In genomic region chrX:16138108-16138427, GRCh38 we compare ENCODE assay signal across 11 cellular contexts. TPM values are rescaled to one million over a fixed set of nuclear protein-coding genes. Genes with fewer than 3 reads are reported as not detected.
DNase-seq lines count a peak whose midpoint lies in the region; ATAC-seq, FAIRE-seq and TF ChIP-seq lines count a peak whose summit lies in the region.
"Had no signal": no experiment of that assay in that cellular context is flagged by ENCODE, and none has a peak within 500 bp of the region (broad histone marks: within the 10 kb centered on the region; RNA-seq: fewer than 3 reads in every experiment).

No MANE protein-coding gene starts in this region.

- H3K36me3 ChIP-seq in Panc1 (ENCODE audit: control insufficient read depth, insufficient read depth, low read length) (no peaks in the 10 kb centered on the region), neuronal stem cell (replicated peaks in 1 of 2; ENCODE audit: control insufficient read depth in 2 of 2, insufficient read depth in 2 of 2, low read length in 2 of 2) (no peaks in the 10 kb centered on the region)

- TF ChIP-seq POLR2A in H54 (IDR thresholded peaks at IDR 0.05; ENCODE audit: low read depth, low read length) = no peak

- H3K27me3 Mint-ChIP-seq in neural crest cell (ENCODE audit: low read depth) = no peaks in the 10 kb centered on the region

- no TSS peak for BruUV-seq in Panc1 (replicated peaks; lab: Mats Ljungman, UMichigan)

- H3K14ac ChIP-seq in neuronal stem cell (ENCODE audit: low read length) = no peak overlapping the region

- CTCF ChIA-PET in Panc1 (lab: Charles Lee) = no interaction called here

- WGBS in neuronal stem cell (ENCODE audit: extremely low coverage in 2 of 2, insufficient read length in 2 of 2, insufficient replicate concordance in 1 of 2), 2 donors = no CpG with 5 or more reads among the region's 1 CpG

- no peaks in the 10 kb centered on the region for H3K79me1 ChIP-seq in neuronal stem cell (ENCODE audit: low read depth, low read length)

- peak; percentile 19 for DNase-seq in NCI-H82 (lab: John Stamatoyannopoulos, UW)
- no peak for DNase-seq in NCI-H82 treated with DMSO at 0.1 percent for 48 hours (lab: John Stamatoyannopoulos, UW; ENCODE audit: unreplicated experiment)
- DNase-seq in HFF-Myc (ENCODE audit: extremely low read depth, low read depth) = no peak
- no peak for DNase-seq in Panc1 (ENCODE audit: low read depth, low spot score)
- DNase-seq in neural crest cell (ENCODE audit: low read depth, low spot score) = no peak
- no peak for DNase-seq in H54 (ENCODE audit: insufficient read length, low spot score)
- DNase-seq in neuronal stem cell (ENCODE audit: low spot score) = no peak
- no peak for DNase-seq in NCI-H1694 treated with DMSO at 0.1 percent for 48 hours (lab: John Stamatoyannopoulos, UW)
- DNase-seq: activated CD4-positive, alpha-beta T cell treated with anti-CD3 and anti-CD28 coated beads for 48 hours; HFFc6 had no signal

- H3K18ac ChIP-seq in neuronal stem cell (ENCODE audit: low read length) = no peak overlapping the region

- H3K9ac ChIP-seq in neuronal stem cell (ENCODE audit: low read depth, low read length, poor library complexity) = no peak overlapping the region

- no peak overlapping the region for H4K8ac ChIP-seq in neuronal stem cell (ENCODE audit: low read depth, low read length)

- no peaks in the 10 kb centered on the region for H3K9me3 ChIP-seq in Panc1 (ENCODE audit: control insufficient read depth, insufficient read depth, low read depth, low read length)
- no peaks in the 10 kb centered on the region for H3K9me3 ChIP-seq in neuronal stem cell (replicated peaks in 1 of 2; ENCODE audit: control insufficient read depth in 2 of 2, insufficient read depth in 1 of 2, low read depth in 1 of 2, low read length in 2 of 2)
- H3K9me3 ChIP-seq: mucosa of descending colon had no signal

- no peak overlapping the region for H3K23ac ChIP-seq in neuronal stem cell (ENCODE audit: low read depth, low read length, poor library complexity)

- H3K4me1 ChIP-seq in Panc1 (ENCODE audit: control insufficient read depth, insufficient read depth, low read length) = no peaks in the 10 kb centered on the region
- H3K4me1 ChIP-seq in neuronal stem cell (ENCODE audit: control insufficient read depth in 2 of 2, insufficient read depth in 1 of 2, low read depth in 1 of 2, low read length in 2 of 2) = no peaks in the 10 kb centered on the region

- no peak for ATAC-seq in Panc1
- ATAC-seq: mucosa of descending colon had no signal

- no peaks in the 10 kb centered on the region for H3K4me1 Mint-ChIP-seq in neural crest cell

- no peak overlapping the region for H4K91ac ChIP-seq in neuronal stem cell (ENCODE audit: low read depth, low read length, poor library complexity)

- H3K4me2 ChIP-seq in neuronal stem cell (ENCODE audit: insufficient read depth, low read length, poor library complexity, severe bottlenecking) = no peak overlapping the region

- H3K36me3 Mint-ChIP-seq in neural crest cell (ENCODE audit: low read depth) = no peaks in the 10 kb centered on the region

- peak; percentile 7 for TF ChIP-seq CTCF in HFF-Myc (IDR thresholded peaks at IDR 0.05; ENCODE audit: low read depth, low read length, missing control alignments)
- peak; percentile 37 for TF ChIP-seq CTCF in Panc1 (IDR thresholded peaks at IDR 0.05)
- peak; percentile 34 for TF ChIP-seq CTCF in neural crest cell (conservative IDR thresholded peaks at IDR 0.05)

- H2BK120ac ChIP-seq in neuronal stem cell (ENCODE audit: low read depth, low read length) = no peak overlapping the region

- no peak for FAIRE-seq in H54 (lab: Jason Lieb, UNC)

- H3K9me3 Mint-ChIP-seq in neural crest cell = no peaks in the 10 kb centered on the region
- H3K9me3 Mint-ChIP-seq: HFFc6 had no signal

- no peak overlapping the region for H3K4ac ChIP-seq in neuronal stem cell (ENCODE audit: low read length)

- no peak overlapping the region for H3K4me3 ChIP-seq in HFF-Myc (replicated peaks; ENCODE audit: low read depth, low read length)
- H3K4me3 ChIP-seq in Panc1 (ENCODE audit: low read depth in 2 of 2, low read length in 2 of 2) = no peak overlapping the region
- no peak overlapping the region for H3K4me3 ChIP-seq in neuronal stem cell (ENCODE audit: low read length in 2 of 2)
- H3K4me3 ChIP-seq: mucosa of descending colon had no signal

- H2BK15ac ChIP-seq in neuronal stem cell (ENCODE audit: low read length) = no peak overlapping the region

- in situ Hi-C loops in Panc1 (cut with HindIII; ENCODE audit: low pct_unique_long_range_greater_than_20kb, low sequenced_read_pairs) = no loop called here

- H2AFZ ChIP-seq in neuronal stem cell (ENCODE audit: low read length) = no peak overlapping the region

- H3K27me3 ChIP-seq in Panc1 (ENCODE audit: control insufficient read depth, insufficient read depth, low read length) (no peaks in the 10 kb centered on the region), neuronal stem cell (ENCODE audit: control insufficient read depth in 3 of 3, insufficient read depth in 3 of 3, low read depth in 1 of 3, low read length in 3 of 3) (no peaks in the 10 kb centered on the region)

- POLR2A ChIA-PET in Panc1 (lab: Charles Lee) = no interaction called here

- intact Hi-C loops in Panc1 (cut with micrococcal nuclease; ENCODE audit: unreplicated experiment) = no loop called here

- no peak overlapping the region for H2BK12ac ChIP-seq in neuronal stem cell (ENCODE audit: low read length)

- H2AK5ac ChIP-seq in neuronal stem cell (ENCODE audit: low read depth, low read length) = no peak overlapping the region

- no peak overlapping the region for H2BK5ac ChIP-seq in neuronal stem cell (ENCODE audit: low read length)

- no peak overlapping the region for H3K27ac Mint-ChIP-seq in neural crest cell (ENCODE audit: unreplicated experiment)
- H3K27ac Mint-ChIP-seq: HFFc6 had no signal

- H3K27ac ChIP-seq in Panc1 (ENCODE audit: low read length) (no peak overlapping the region), neuronal stem cell (replicated peaks; ENCODE audit: low read length) (no peak overlapping the region)

- no peak overlapping the region for H3K4me3 Mint-ChIP-seq in neural crest cell
- H3K4me3 Mint-ChIP-seq: HFFc6 had no signal

RNA-seq across cellular contexts. Expression of gene GRPR, which starts 14.7 kb away (rescaled TPM):
- total RNA-seq in Panc1 (2021; ENCODE audit: unreplicated experiment) (not detected), neural crest cell (0.68 and 0.71 TPM in 2 replicates)
- polyA plus RNA-seq in Panc1 (2012; ENCODE audit: insufficient read length) = not detected
- 0.53 TPM for polyA plus RNA-seq in neuronal stem cell (2013, experiment 1 of 2)
- 0.61 TPM for polyA plus RNA-seq in neuronal stem cell (2013, experiment 2 of 2)

RNA-seq across cellular contexts. Expression of gene MAGEB17, which starts 29.2 kb away (rescaled TPM):
- not detected for total RNA-seq in Panc1 (2021; ENCODE audit: unreplicated experiment)
- polyA plus RNA-seq in Panc1 (2012; ENCODE audit: insufficient read length) = not detected
- total RNA-seq in neural crest cell = 0.30 TPM in 1 of 2 replicates, not detected in the other
- not detected for polyA plus RNA-seq in neuronal stem cell (2013, experiment 1 of 2)
- not detected for polyA plus RNA-seq in neuronal stem cell (2013, experiment 2 of 2)
- total RNA-seq: HFFc6 had no signal
